In genomic region chr4:5465529-5465928, GRCh38 we compare ENCODE assay signal across 4 cellular contexts.
"Had no signal": no experiment of that assay in that cellular context is flagged by ENCODE, and none has a peak within 500 bp of the region (broad histone marks: within the 10 kb centered on the region; RNA-seq: fewer than 3 reads in every experiment).

No MANE protein-coding gene starts in this region.

- H3K4me3 ChIP-seq: GM23338 had no signal

- H3K4me3 Mint-ChIP-seq: GM23338, H9 had no signal

- H3K9me3 Mint-ChIP-seq: GM23338, H9 had no signal

- ATAC-seq: GM23338 had no signal

- H3K27ac Mint-ChIP-seq: GM23338 had no signal

- H2AFZ ChIP-seq: GM23338 had no signal

- DNase-seq: H9, HCEC 1CT, IMR-90 had no signal

- H3K4me2 ChIP-seq: GM23338 had no signal
